20 cellular contexts compared by ENCODE assay signal in genomic region chr3:39191103-39191502, GRCh38. TPM values are rescaled to one million over a fixed set of nuclear protein-coding genes. Genes with fewer than 3 reads are reported as not detected.
DNase-seq lines count a peak whose midpoint lies in the region; ATAC-seq and TF ChIP-seq lines count a peak whose summit lies in the region.
"Had no signal": no experiment of that assay in that cellular context is flagged by ENCODE, and none has a peak within 500 bp of the region (broad histone marks: within the 10 kb centered on the region; RNA-seq: fewer than 3 reads in every experiment).

No MANE protein-coding gene starts in this region.

- H3K27me3 ChIP-seq in WERI-Rb-1 (ENCODE audit: insufficient read depth, low read depth, severe bottlenecking) (no peaks in the 10 kb centered on the region), right cardiac atrium (ENCODE audit: control insufficient read depth, insufficient read depth) (no peaks in the 10 kb centered on the region)
- H3K27me3 ChIP-seq: adrenal gland, BE2C, gastroesophageal sphincter, Peyer's patch, vagina had no signal

- peak; percentile 3 for TF ChIP-seq CTCF in AG09309 (IDR thresholded peaks at IDR 0.05; ENCODE audit: control insufficient read depth, insufficient read depth, low read depth, low read length, missing control alignments)
- 0 out of 2 replicates have a peak, but pooled peaks have one; percentile 12 for TF ChIP-seq CTCF in WERI-Rb-1 (IDR thresholded peaks at IDR 0.05; ENCODE audit: low read depth, low read length)

- WGBS in right cardiac atrium = 72% methylated on average over 1 of the region's 1 CpG

- no peak overlapping the region for H3K4me3 ChIP-seq in AG09309 (ENCODE audit: control insufficient read depth, low read depth, low read length)
- H3K4me3 ChIP-seq in WERI-Rb-1 (ENCODE audit: low read depth, low read length) = no peak overlapping the region
- H3K4me3 ChIP-seq in right cardiac atrium (ENCODE audit: low read length) = peak overlapping the region; percentile 69
- H3K4me3 ChIP-seq: adrenal gland, gastroesophageal sphincter, Peyer's patch, smooth muscle cell, vagina had no signal

- no peaks in the 10 kb centered on the region for H3K36me3 ChIP-seq in WERI-Rb-1
- H3K36me3 ChIP-seq: adrenal gland, BE2C, gastroesophageal sphincter, Peyer's patch, vagina had no signal

- DNase-seq in AG09309 (ENCODE audit: low read depth) (no peak), EH (ENCODE audit: low read depth) (peak; percentile 55), WERI-Rb-1 (no peak), right cardiac atrium (peak in 1 of 3 donors; percentile 29), dermis blood vessel endothelial cell (no peak), NCI-H510A treated with DMSO at 0.1 percent for 48 hours (lab: John Stamatoyannopoulos, UW) (no peak), COLO668 (lab: John Stamatoyannopoulos, UW; ENCODE audit: unreplicated experiment) (no peak)
- DNase-seq: activated B cell treated with CpG ODN at 0.5 μM for 24 hours; activated CD8-positive, alpha-beta memory T cell treated with anti-CD3 and anti-CD28 coated beads, Interleukin-2, amount 50 U/mL, for 4 hours; adrenal gland; BE2C; cerebellar nuclear complex; NCI-H187 treated with DMSO at 0.1 percent for 48 hours; occipital lobe; Peyer's patch had no signal

- H3K4me1 ChIP-seq in right cardiac atrium (ENCODE audit: control insufficient read depth, insufficient read depth, low read length) = peaks cover 2% of the 10 kb centered on the region
- H3K4me1 ChIP-seq: adrenal gland, BE2C, Peyer's patch, vagina had no signal

- ATAC-seq in right cardiac atrium (no peak), GM18519 (IDR thresholded peaks at IDR 0.05; ENCODE audit: low FRiP score, unreplicated experiment) (no peak)
- ATAC-seq: gastroesophageal sphincter; stimulated activated memory B cell treated with anti-CD40 and anti-IgM and Interleukin-4, amounts not matched to agents 10 μg/mL and 1 μg/mL and 100 μg/mL, for 72 hours had no signal

- H3K27ac ChIP-seq in WERI-Rb-1 (no peak overlapping the region; the same call in 1 of the 2 replicates), right cardiac atrium (ENCODE audit: low read length) (peak overlapping the region; percentile 97)
- H3K27ac ChIP-seq: adrenal gland, gastroesophageal sphincter, Peyer's patch, vagina had no signal

- no peaks in the 10 kb centered on the region for H3K9me3 ChIP-seq in WERI-Rb-1 (ENCODE audit: severe bottlenecking)
- no peaks in the 10 kb centered on the region for H3K9me3 ChIP-seq in right cardiac atrium (ENCODE audit: control insufficient read depth, low read length)
- H3K9me3 ChIP-seq: adrenal gland, BE2C, gastroesophageal sphincter, Peyer's patch, vagina had no signal

- intact Hi-C loops in right cardiac atrium (cut with DNase I) = loop anchor here in 1 of 4 donors (5.0 kb wide), 1 partner anchor 96 kb away; no protein-coding TSS in a partner anchor

RNA-seq across cellular contexts. Expression of gene XIRP1, which starts 1.3 kb away (rescaled TPM):
- total RNA-seq in right cardiac atrium (100 to 1,000 TPM; 152 to 278 (median 176) TPM), dermis blood vessel endothelial cell (not detected in 2 replicates)
- 453 TPM for polyA plus RNA-seq in right cardiac atrium
- total RNA-seq: occipital lobe, vagina had no signal

RNA-seq across cellular contexts. Expression of gene CSRNP1, which starts 37.7 kb away (rescaled TPM):
- total RNA-seq in right cardiac atrium (10 to 100 TPM; 10.9 to 33.2 (median 15.7) TPM), dermis blood vessel endothelial cell (9.2 and 15.1 TPM in 2 replicates)
- polyA plus RNA-seq in right cardiac atrium = 30.5 TPM

Comparison
In these comparisons a context has a peak if more than half of its experiments do, and no peak if none do; other contexts are left out.
1. RNA of gene XIRP1, which starts 1.3 kb away (total RNA-seq): 152 to 278 TPM in right cardiac atrium; not detected in dermis blood vessel endothelial cell; every median in the first group is over 100 times any median in the second.